ENCODE assay signal across 10 cellular contexts in genomic region chr20:47125553-47126373, GRCh38.
DNase-seq lines count a peak whose midpoint lies in the region; ATAC-seq and TF ChIP-seq lines count a peak whose summit lies in the region.
"Had no signal": no experiment of that assay in that cellular context is flagged by ENCODE, and none has a peak within 500 bp of the region (broad histone marks: within the 10 kb centered on the region; RNA-seq: fewer than 3 reads in every experiment).

No MANE protein-coding gene starts in this region.

- H3K36me3 Mint-ChIP-seq in activated T-cell treated with anti-CD3 and anti-CD28 coated beads, Interleukin-2, amount 50 U/mL, for 4 hours (ENCODE audit: insufficient read depth) = no peaks in the 10 kb centered on the region
- no peaks in the 10 kb centered on the region for H3K36me3 Mint-ChIP-seq in T-helper 2 cell treated with Interferon-gamma antibody and Interleukin-4, amounts not matched to agents 5 μg/mL and 100 μg/mL, for 36 hours (ENCODE audit: low read depth)

- H3K23ac ChIP-seq in trophoblast cell (ENCODE audit: low read length) = no peak overlapping the region

- no peaks in the 10 kb centered on the region for H3K9me3 Mint-ChIP-seq in activated T-cell treated with anti-CD3 and anti-CD28 coated beads, Interleukin-2, amount 50 U/mL, for 4 hours
- no peaks in the 10 kb centered on the region for H3K9me3 Mint-ChIP-seq in T-helper 2 cell treated with Interferon-gamma antibody and Interleukin-4, amounts not matched to agents 5 μg/mL and 100 μg/mL, for 36 hours
- H3K9me3 Mint-ChIP-seq: activated T-cell treated with anti-CD3 and anti-CD28 coated beads, Interleukin-2, amount 50 U/mL, for 72 hours had no signal

- H3K9me3 ChIP-seq in PC-3 (ENCODE audit: low read length) = no peaks in the 10 kb centered on the region
- H3K9me3 ChIP-seq in trophoblast cell (ENCODE audit: insufficient read depth, low read depth, low read length) = no peaks in the 10 kb centered on the region

- peaks cover 30% of the 10 kb centered on the region for H3K27me3 Mint-ChIP-seq in activated T-cell treated with anti-CD3 and anti-CD28 coated beads, Interleukin-2, amount 50 U/mL, for 4 hours (ENCODE audit: low read depth)
- H3K27me3 Mint-ChIP-seq in T-helper 2 cell treated with Interferon-gamma antibody and Interleukin-4, amounts not matched to agents 5 μg/mL and 100 μg/mL, for 36 hours (ENCODE audit: low read depth) = peaks cover 25% of the 10 kb centered on the region

- intact Hi-C loops in PC-3 (cut with micrococcal nuclease) = no loop called here

- H3K79me1 ChIP-seq in trophoblast cell (ENCODE audit: low read length) = peaks cover 2% of the 10 kb centered on the region

- no peak overlapping the region for H4K12ac ChIP-seq in trophoblast cell (ENCODE audit: low read depth, low read length)

- H3K18ac ChIP-seq in trophoblast cell (ENCODE audit: low read length) = no peak overlapping the region

- H3K9me2 ChIP-seq in PC-3 (replicated peaks; ENCODE audit: low read length) = no peaks in the 10 kb centered on the region

- H3K14ac ChIP-seq in trophoblast cell (ENCODE audit: low read length) = no peak overlapping the region

- TF ChIP-seq CTCF in PC-3 (conservative IDR thresholded peaks at IDR 0.05; ENCODE audit: low read depth, low read length) (no peak), fibroblast of the aortic adventitia (IDR thresholded peaks at IDR 0.05; ENCODE audit: insufficient read depth, low read length) (peak; percentile 7)

- H3K36me3 ChIP-seq in PC-3 (ENCODE audit: low read depth, low read length) = no peaks in the 10 kb centered on the region
- no peaks in the 10 kb centered on the region for H3K36me3 ChIP-seq in trophoblast cell (ENCODE audit: control insufficient read depth in 1 of 2, insufficient read depth in 2 of 2, low read length in 2 of 2)

- no peaks in the 10 kb centered on the region for H4K20me1 ChIP-seq in PC-3 (ENCODE audit: low read length)

- H3K27me3 ChIP-seq in PC-3 (ENCODE audit: low read length) (no peaks in the 10 kb centered on the region), trophoblast cell (ENCODE audit: insufficient read depth, low read length) (no peaks in the 10 kb centered on the region)

- ATAC-seq in PC-3 = no peak
- no peak for ATAC-seq in activated T-cell treated with anti-CD3 and anti-CD28 coated beads, Interleukin-2, amount 50 U/mL, for 4 hours
- ATAC-seq: activated T-cell treated with anti-CD3 and anti-CD28 coated beads, Interleukin-2, amount 50 U/mL, for 72 hours; Panc1 had no signal

- H3K79me2 ChIP-seq in PC-3 (ENCODE audit: low read length) (no peaks in the 10 kb centered on the region), trophoblast cell (ENCODE audit: control insufficient read depth, insufficient read depth, low read length, poor library complexity) (no peaks in the 10 kb centered on the region)

- H3K9ac ChIP-seq in PC-3 (ENCODE audit: low read length) (no peak overlapping the region), trophoblast cell (ENCODE audit: low read length) (no peak overlapping the region)

- CTCF ChIA-PET in PC-3 (lab: Charles Lee) = interaction anchor here (0.7 kb wide), 1 partner anchor 8 kb away, joined by 4 read pairs; no protein-coding TSS in a partner anchor

- H2AFZ ChIP-seq in PC-3 (ENCODE audit: low read length) (no peak overlapping the region), trophoblast cell (ENCODE audit: insufficient read depth, low read length, poor library complexity) (no peak overlapping the region)

- DNase-seq in DMS 273 treated with DMSO at 0.1 percent for 48 hours (lab: John Stamatoyannopoulos, UW) = peak; percentile 41
- no peak for DNase-seq in PC-3
- DNase-seq in fibroblast of the aortic adventitia (ENCODE audit: low read depth) = peak; percentile 48
- no peak for DNase-seq in trophoblast cell
- DNase-seq in T-helper 9 cell = no peak
- DNase-seq in CD1c-positive myeloid dendritic cell (ENCODE audit: extremely low spot score) = no peak
- no peak for DNase-seq in activated T-cell treated with anti-CD3 and anti-CD28 coated beads, Interleukin-2, amount 50 U/mL, for 4 hours
- DNase-seq in T-helper 2 cell treated with Interferon-gamma antibody and Interleukin-4, amounts not matched to agents 5 μg/mL and 100 μg/mL, for 36 hours (ENCODE audit: low spot score) = no peak
- DNase-seq: activated T-cell treated with anti-CD3 and anti-CD28 coated beads, Interleukin-2, amount 50 U/mL, for 72 hours had no signal

- POLR2A ChIA-PET in PC-3 (lab: Charles Lee; ENCODE audit: unreplicated experiment) = no interaction called here

- BruUV-seq in PC-3 (replicated peaks; lab: Mats Ljungman, UMichigan) = no TSS peak

- no peak overlapping the region for H4K8ac ChIP-seq in trophoblast cell (ENCODE audit: low read depth, low read length)

- H3K4me1 Mint-ChIP-seq in activated T-cell treated with anti-CD3 and anti-CD28 coated beads, Interleukin-2, amount 50 U/mL, for 4 hours (ENCODE audit: low read depth) = no peaks in the 10 kb centered on the region
- no peaks in the 10 kb centered on the region for H3K4me1 Mint-ChIP-seq in T-helper 2 cell treated with Interferon-gamma antibody and Interleukin-4, amounts not matched to agents 5 μg/mL and 100 μg/mL, for 36 hours (ENCODE audit: low read depth)

- no peak overlapping the region for H3K27ac Mint-ChIP-seq in T-helper 2 cell treated with Interferon-gamma antibody and Interleukin-4, amounts not matched to agents 5 μg/mL and 100 μg/mL, for 36 hours
- H3K27ac Mint-ChIP-seq: activated T-cell treated with anti-CD3 and anti-CD28 coated beads, Interleukin-2, amount 50 U/mL, for 72 hours had no signal

- H3K4me3 Mint-ChIP-seq in activated T-cell treated with anti-CD3 and anti-CD28 coated beads, Interleukin-2, amount 50 U/mL, for 4 hours = no peak overlapping the region
- H3K4me3 Mint-ChIP-seq in T-helper 2 cell treated with Interferon-gamma antibody and Interleukin-4, amounts not matched to agents 5 μg/mL and 100 μg/mL, for 36 hours = no peak overlapping the region
- H3K4me3 Mint-ChIP-seq: activated T-cell treated with anti-CD3 and anti-CD28 coated beads, Interleukin-2, amount 50 U/mL, for 72 hours had no signal

- no peak overlapping the region for H2BK12ac ChIP-seq in trophoblast cell (ENCODE audit: low read length)

- H2AK5ac ChIP-seq in trophoblast cell (ENCODE audit: low read length) = no peak overlapping the region

- H2BK5ac ChIP-seq in trophoblast cell (ENCODE audit: low read depth, low read length, poor library complexity) = no peak overlapping the region

- H3F3A ChIP-seq in PC-3 (ENCODE audit: low read length, unreplicated experiment) = no peaks in the 10 kb centered on the region

- no peak overlapping the region for H4K91ac ChIP-seq in trophoblast cell (ENCODE audit: low read depth, low read length)

- no peak overlapping the region for H3K27ac ChIP-seq in PC-3 (ENCODE audit: low read length)
- H3K27ac ChIP-seq in trophoblast cell (ENCODE audit: low read depth, low read length) = peak overlapping the region; percentile 26

- H3K4me3 ChIP-seq in PC-3 (ENCODE audit: low read length) = no peak overlapping the region
- no peak overlapping the region for H3K4me3 ChIP-seq in fibroblast of the aortic adventitia (ENCODE audit: low read depth, low read length)
- no peak overlapping the region for H3K4me3 ChIP-seq in trophoblast cell (ENCODE audit: low read depth, low read length)

- no peak overlapping the region for H2BK120ac ChIP-seq in trophoblast cell (ENCODE audit: insufficient read depth, low read length, poor library complexity)

- H3K4me2 ChIP-seq in PC-3 (ENCODE audit: low read length) (0 out of 2 replicates have a peak overlapping the region, but pooled peaks have one; percentile 4), trophoblast cell (ENCODE audit: low read length) (no peak overlapping the region)

- WGBS in trophoblast cell (ENCODE audit: extremely low coverage, insufficient coverage, insufficient read length) = no CpG with 5 or more reads among the region's 15 CpGs

- H3K4ac ChIP-seq in trophoblast cell (ENCODE audit: low read depth, low read length) = no peak overlapping the region

- peaks cover 17% of the 10 kb centered on the region for H3K4me1 ChIP-seq in PC-3 (ENCODE audit: insufficient read depth, low read length)
- H3K4me1 ChIP-seq in trophoblast cell (ENCODE audit: control insufficient read depth in 1 of 2, insufficient read depth in 2 of 2, low read length in 2 of 2) = peaks cover 5% of the 10 kb centered on the region in 2 experiments

Comparison
In these comparisons a context has a peak if more than half of its experiments do, and no peak if none do; other contexts are left out.
1. DNase-seq: peak in DMS 273 treated with DMSO at 0.1 percent for 48 hours (single experiment) and fibroblast of the aortic adventitia (single experiment); none in PC-3 (single experiment), trophoblast cell (0 of 2), T-helper 9 cell (single experiment), CD1c-positive myeloid dendritic cell (single experiment), activated T-cell treated with anti-CD3 and anti-CD28 coated beads, Interleukin-2, amount 50 U/mL, for 4 hours (single experiment) and T-helper 2 cell treated with Interferon-gamma antibody and Interleukin-4, amounts not matched to agents 5 μg/mL and 100 μg/mL, for 36 hours (single experiment).